Comparison of ENCODE assay signal across 11 cellular contexts in the genomic region with DNA sequence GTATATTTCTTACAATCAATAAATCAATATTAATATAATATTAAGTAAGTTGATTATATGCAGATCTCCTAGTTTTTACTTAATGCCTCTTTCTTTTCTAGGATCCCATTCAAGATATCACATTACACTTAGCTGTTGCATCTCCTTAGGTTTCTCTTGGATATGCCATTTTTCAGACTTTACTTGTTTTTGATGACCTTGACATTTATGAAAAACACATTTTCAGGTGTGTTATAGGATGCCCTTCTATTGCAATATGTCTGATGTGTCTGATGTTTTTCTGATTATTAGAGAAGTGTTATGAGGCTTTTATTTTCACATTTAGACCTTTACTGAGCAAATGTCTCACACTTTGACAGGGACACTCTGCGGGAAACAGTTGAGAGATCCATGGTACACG.
"Had no signal": no experiment of that assay in that cellular context is flagged by ENCODE, and none has a peak within 500 bp of the region (broad histone marks: within the 10 kb centered on the region; RNA-seq: fewer than 3 reads in every experiment).

No MANE protein-coding gene starts in this region.

- H3K9ac ChIP-seq: GM23248 had no signal

- H3K9me3 ChIP-seq: HAP-1 had no signal

- H3K4me2 ChIP-seq: GM23338 had no signal

- H3K4me3 ChIP-seq: GM23248, GM23338, HAP-1 had no signal

- H2AFZ ChIP-seq: GM23248, GM23338 had no signal

- H3K27ac ChIP-seq: GM23248 had no signal

- DNase-seq: GM23248, GOT3, H7, H9, HCEC 1CT, HFFc6 had no signal

- ATAC-seq: GM23338, HCT116 had no signal

- H3K4me1 ChIP-seq: HAP-1 had no signal

- H3K36me3 ChIP-seq: HAP-1 had no signal

- FAIRE-seq: H1, H54 had no signal
